8 cellular contexts compared by ENCODE assay signal in genomic region chr2:142865924-142866323, GRCh38. TPM values are rescaled to one million over a fixed set of nuclear protein-coding genes. Genes with fewer than 3 reads are reported as not detected.
DNase-seq lines count a peak whose midpoint lies in the region; ATAC-seq and TF ChIP-seq lines count a peak whose summit lies in the region.

No MANE protein-coding gene starts in this region.

- peak; percentile 58 for DNase-seq in GM10266 (ENCODE audit: extremely low spot score)
- DNase-seq in Jurkat, Clone E6-1 (ENCODE audit: low read depth, low spot score) = peak; percentile 14
- peak; percentile 65 for DNase-seq in germinal center (ENCODE audit: low spot score)
- no peak for DNase-seq in NK-92 (lab: John Stamatoyannopoulos, UW; ENCODE audit: unreplicated experiment)
- DNase-seq in activated CD8-positive, alpha-beta memory T cell treated with anti-CD3 and anti-CD28 coated beads, Interleukin-2, amount 50 U/mL, for 48 hours = no peak
- DNase-seq in hepatic stellate cell (ENCODE audit: low spot score) = no peak
- no peak for DNase-seq in NCI-H524 treated with DMSO at 0.1 percent for 48 hours (lab: John Stamatoyannopoulos, UW)

- no peak for TF ChIP-seq CTCF in GM10266 (IDR thresholded peaks at IDR 0.05; ENCODE audit: control insufficient read depth, insufficient read depth, low read depth, missing control alignments)

- ATAC-seq in GM21619 (IDR thresholded peaks at IDR 0.05; ENCODE audit: unreplicated experiment) = peak; percentile 87

- no peak overlapping the region for H3K4me3 ChIP-seq in Jurkat, Clone E6-1 (ENCODE audit: low read length)

RNA-seq across cellular contexts. Expression of gene KYNU, which starts 11.5 kb away (rescaled TPM):
- polyA plus RNA-seq in Jurkat, Clone E6-1 (2012; ENCODE audit: insufficient read depth, insufficient read length) = not detected

Comparison
In these comparisons a context has a peak if more than half of its experiments do, and no peak if none do; other contexts are left out.
1. DNase-seq: peak in GM10266 (single experiment), Jurkat, Clone E6-1 (single experiment) and germinal center (single experiment); none in NK-92 (single experiment), activated CD8-positive, alpha-beta memory T cell treated with anti-CD3 and anti-CD28 coated beads, Interleukin-2, amount 50 U/mL, for 48 hours (single experiment), hepatic stellate cell (single experiment) and NCI-H524 treated with DMSO at 0.1 percent for 48 hours (single experiment).